Comparison of ENCODE assay signal across 8 cellular contexts in the genomic region with DNA sequence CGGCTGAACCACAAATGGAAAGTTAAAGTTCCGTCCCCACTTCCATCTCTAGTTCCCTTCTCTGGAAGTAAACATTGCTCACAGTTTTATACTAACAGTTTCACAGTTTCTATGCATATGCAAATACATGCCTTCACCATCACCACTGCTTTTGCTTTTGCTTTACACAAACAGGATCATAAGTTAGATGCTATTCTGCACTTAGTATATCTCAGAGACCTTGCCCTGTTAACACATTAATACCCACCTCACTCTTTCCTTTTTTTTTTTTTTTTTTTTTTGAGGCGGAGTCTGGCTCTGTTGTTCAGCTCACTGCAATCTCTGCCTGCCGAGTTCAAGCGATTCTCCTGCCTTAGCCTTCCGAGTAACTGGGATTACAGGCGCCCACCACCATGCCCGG. TPM values are rescaled to one million over a fixed set of nuclear protein-coding genes. Genes with fewer than 3 reads are reported as not detected.
DNase-seq lines count a peak whose midpoint lies in the region; ATAC-seq and TF ChIP-seq lines count a peak whose summit lies in the region.

No MANE protein-coding gene starts in this region.

- TF ChIP-seq CTCF in HEK293 (tag by site-specific recombination; IDR thresholded peaks at IDR 0.05): no peak
- TF ChIP-seq CTCF in Panc1 (IDR thresholded peaks at IDR 0.05): no peak
- TF ChIP-seq CTCF in osteoblast (IDR thresholded peaks at IDR 0.05; ENCODE audit: extremely low read depth, low read depth, low read length): no peak

- POLR2A ChIA-PET in HEK293 (lab: Yijun Ruan, JAX): interaction anchor here (0.6 to 2.8 kb wide), 10 partner anchors 10 to 395 kb away, joined by 3 to 32 read pairs (median 6); partner anchors contain the start of genes APEX1, OSGEP, PARP2 and PIP4P1
- POLR2A ChIA-PET in Panc1 (lab: Charles Lee): interaction anchor here (1.1 kb wide), 1 partner anchor 69 kb away, joined by 3 read pairs; the partner anchor contains the start of gene PARP2

- WGBS in esophagus, 2 donors: 2 to 3% methylated on average over 8 of the region's 8 CpGs

- intact Hi-C loops in Panc1 (cut with micrococcal nuclease; ENCODE audit: unreplicated experiment): no loop called here

- H3K27me3 ChIP-seq in Panc1 (ENCODE audit: control insufficient read depth, insufficient read depth, low read length): no peaks in the 10 kb centered on the region
- no peaks in the 10 kb centered on the region for H3K27me3 ChIP-seq in esophagus (ENCODE audit: control insufficient read depth in 1 of 2, insufficient read depth in 2 of 2, low read length in 2 of 2)
- H3K27me3 ChIP-seq in osteoblast (ENCODE audit: insufficient read depth, low read length): no peaks in the 10 kb centered on the region

- ATAC-seq in GM18505 (IDR thresholded peaks at IDR 0.05; ENCODE audit: unreplicated experiment): peak; percentile 39
- no peak for ATAC-seq in Panc1

- H3K9me3 ChIP-seq in HEK293 (ENCODE audit: control insufficient read depth, insufficient read depth, low read depth, low read length) (no peaks in the 10 kb centered on the region), Panc1 (ENCODE audit: control insufficient read depth, insufficient read depth, low read depth, low read length) (no peaks in the 10 kb centered on the region), esophagus (ENCODE audit: control insufficient read depth in 2 of 2, insufficient read depth in 1 of 2, low read depth in 1 of 2, low read length in 1 of 2) (no peaks in the 10 kb centered on the region), osteoblast (ENCODE audit: low read depth, low read length) (no peaks in the 10 kb centered on the region)

- in situ Hi-C loops in Panc1 (cut with HindIII; ENCODE audit: low pct_unique_long_range_greater_than_20kb, low sequenced_read_pairs): no loop called here

- DNase-seq in Panc1 (ENCODE audit: low read depth, low spot score) (no peak), osteoblast (ENCODE audit: insufficient read length, low spot score, missing footprints) (peak; percentile 71), mucosa of gallbladder (ENCODE audit: low spot score) (no peak), hepatic stellate cell (ENCODE audit: low spot score) (no peak)
- DNase-seq in stimulated activated CD4-positive, alpha-beta T cell treated with anti-CD3 and anti-CD28 coated beads, Interleukin-15, amount 100 ng/mL, for 24 hours: no peak

- peak overlapping the region; percentile 85 for H3K4me3 ChIP-seq in HEK293 (ENCODE audit: low read depth, low read length)
- peak overlapping the region; percentile 86 to 87 for H3K4me3 ChIP-seq in Panc1 (ENCODE audit: low read depth in 2 of 2, low read length in 2 of 2)
- H3K4me3 ChIP-seq in esophagus (ENCODE audit: low read depth in 1 of 2, low read length in 2 of 2): peak overlapping the region; percentile 80 to 95
- peak overlapping the region; percentile 98 for H3K4me3 ChIP-seq in osteoblast (ENCODE audit: insufficient read depth, low read length)

- CTCF ChIA-PET in HEK293 (lab: Yijun Ruan, JAX): interaction anchor here (0.6 kb wide), 1 partner anchor 43 kb away, joined by 3 read pairs; the partner anchor contains the start of gene APEX1
- CTCF ChIA-PET in Panc1 (lab: Charles Lee): interaction anchor here (0.5 to 0.6 kb wide), 2 partner anchors 20 to 105 kb away, joined by 3 to 6 read pairs; no protein-coding TSS in a partner anchor

- peaks cover 16% of the 10 kb centered on the region for H3K4me1 ChIP-seq in HEK293 (ENCODE audit: control insufficient read depth, insufficient read depth, low read length)
- H3K4me1 ChIP-seq in Panc1 (ENCODE audit: control insufficient read depth, insufficient read depth, low read length): peaks cover 9% of the 10 kb centered on the region
- no peaks in the 10 kb centered on the region for H3K4me1 ChIP-seq in esophagus (ENCODE audit: control insufficient read depth in 2 of 2, insufficient read depth in 2 of 2, low read length in 1 of 2)
- peaks cover 16% of the 10 kb centered on the region for H3K4me1 ChIP-seq in osteoblast (ENCODE audit: insufficient read depth, low read length)

- H3K36me3 ChIP-seq in HEK293 (ENCODE audit: control insufficient read depth in 2 of 2, insufficient read depth in 1 of 2, low read length in 2 of 2): peaks cover 1 to 9% of the 10 kb centered on the region in 2 experiments; a peak in 2 of 3 replicates
- H3K36me3 ChIP-seq in Panc1 (ENCODE audit: control insufficient read depth, insufficient read depth, low read length): no peaks in the 10 kb centered on the region; the same call in 1 of the 2 replicates
- peaks cover 7 to 8% of the 10 kb centered on the region in 2 donors for H3K36me3 ChIP-seq in esophagus (ENCODE audit: control insufficient read depth in 2 of 2, insufficient read depth in 2 of 2, low read length in 1 of 2)
- H3K36me3 ChIP-seq in osteoblast (ENCODE audit: insufficient read depth, low read length): peaks cover 11% of the 10 kb centered on the region

- H3K4me2 ChIP-seq in osteoblast (ENCODE audit: insufficient read depth, low read length): peak overlapping the region; percentile 93

- H2AFZ ChIP-seq in osteoblast (ENCODE audit: low read length): peak overlapping the region; percentile 98

- peaks cover 41% of the 10 kb centered on the region for H3K79me2 ChIP-seq in osteoblast (ENCODE audit: insufficient read depth, low read length)

- H3K27ac ChIP-seq in HEK293 (ENCODE audit: extremely low read depth, low read depth, low read length): peak overlapping the region; percentile 79
- peak overlapping the region; percentile 91 for H3K27ac ChIP-seq in Panc1 (ENCODE audit: low read length)
- H3K27ac ChIP-seq in esophagus (ENCODE audit: low read depth in 2 of 2, low read length in 1 of 2): peak overlapping the region; percentile 96 to 99
- H3K27ac ChIP-seq in osteoblast (ENCODE audit: low read depth, low read length): peak overlapping the region; percentile 85

- no TSS peak for BruUV-seq in Panc1 (replicated peaks; lab: Mats Ljungman, UMichigan)

- peaks cover 12% of the 10 kb centered on the region for H4K20me1 ChIP-seq in osteoblast (ENCODE audit: insufficient read depth, low read length)

- no peak for TF ChIP-seq POLR2A in GM18505 (IDR thresholded peaks at IDR 0.05; ENCODE audit: borderline replicate concordance, extremely low read depth, insufficient read depth, insufficient read length)

TF ChIP-seq in HEK293, 187 proteins besides CTCF, POLR2A, EP300 and RAD21:
- no peak for TF ChIP-seq ZNF623 (tag by site-specific recombination; IDR thresholded peaks at IDR 0.05)
- TF ChIP-seq ZNF362 (tag by site-specific recombination; IDR thresholded peaks at IDR 0.05): peak; percentile 74
TF ChIP-seq in HEK293: peak in this region for 1.

RNA-seq across cellular contexts. Expression of gene TEP1, which starts 0.9 kb away (rescaled TPM):
- total RNA-seq in Panc1 (2021; ENCODE audit: unreplicated experiment) (17.1 TPM), osteoblast (25.6 and 33.3 TPM in 2 replicates), mucosa of gallbladder (107 TPM)
- 9.8 TPM for polyA plus RNA-seq in Panc1 (2012; ENCODE audit: insufficient read length)
- 10 to 100 TPM in 1 of 2 donors, 1 to 10 TPM in 1; 7.9 to 14.6 TPM for polyA plus RNA-seq in esophagus

RNA-seq across cellular contexts. Expression of gene KLHL33, which starts 23.5 kb away (rescaled TPM):
- total RNA-seq in Panc1 (2021; ENCODE audit: unreplicated experiment): not detected
- polyA plus RNA-seq in Panc1 (2012; ENCODE audit: insufficient read length): not detected
- polyA plus RNA-seq in esophagus: under 1 TPM; 0.06 to 0.07 TPM
- total RNA-seq in osteoblast: 0.36 and 0.59 TPM in 2 replicates
- 0.92 TPM for total RNA-seq in mucosa of gallbladder

RNA-seq across cellular contexts. Expression of gene OSGEP, which starts 42.2 kb away (rescaled TPM):
- total RNA-seq in Panc1 (2021; ENCODE audit: unreplicated experiment) (26.6 TPM), osteoblast (36.8 and 47.8 TPM in 2 replicates), mucosa of gallbladder (35.4 TPM)
- 33.9 TPM for polyA plus RNA-seq in Panc1 (2012; ENCODE audit: insufficient read length)
- 10 to 100 TPM; 22.8 to 34.7 TPM for polyA plus RNA-seq in esophagus

RNA-seq across cellular contexts. Expression of gene APEX1, which starts 42.6 kb away (rescaled TPM):
- total RNA-seq in Panc1 (2021; ENCODE audit: unreplicated experiment): 163 TPM
- 146 TPM for polyA plus RNA-seq in Panc1 (2012; ENCODE audit: insufficient read length)
- 100 to 1,000 TPM in 1 of 2 donors, 10 to 100 TPM in 1; 70.6 to 115 TPM for polyA plus RNA-seq in esophagus
- 66.0 and 74.9 TPM in 2 replicates for total RNA-seq in osteoblast
- total RNA-seq in mucosa of gallbladder: 129 TPM

RNA-seq across cellular contexts. Expression of gene PIP4P1, which starts 48.8 kb away (rescaled TPM):
- total RNA-seq in Panc1 (2021; ENCODE audit: unreplicated experiment) (34.8 TPM), osteoblast (41.0 and 46.3 TPM in 2 replicates), mucosa of gallbladder (44.3 TPM)
- polyA plus RNA-seq in Panc1 (2012; ENCODE audit: insufficient read length): 25.9 TPM
- 10 to 100 TPM; 21.5 to 24.4 TPM for polyA plus RNA-seq in esophagus
